In the genomic region with DNA sequence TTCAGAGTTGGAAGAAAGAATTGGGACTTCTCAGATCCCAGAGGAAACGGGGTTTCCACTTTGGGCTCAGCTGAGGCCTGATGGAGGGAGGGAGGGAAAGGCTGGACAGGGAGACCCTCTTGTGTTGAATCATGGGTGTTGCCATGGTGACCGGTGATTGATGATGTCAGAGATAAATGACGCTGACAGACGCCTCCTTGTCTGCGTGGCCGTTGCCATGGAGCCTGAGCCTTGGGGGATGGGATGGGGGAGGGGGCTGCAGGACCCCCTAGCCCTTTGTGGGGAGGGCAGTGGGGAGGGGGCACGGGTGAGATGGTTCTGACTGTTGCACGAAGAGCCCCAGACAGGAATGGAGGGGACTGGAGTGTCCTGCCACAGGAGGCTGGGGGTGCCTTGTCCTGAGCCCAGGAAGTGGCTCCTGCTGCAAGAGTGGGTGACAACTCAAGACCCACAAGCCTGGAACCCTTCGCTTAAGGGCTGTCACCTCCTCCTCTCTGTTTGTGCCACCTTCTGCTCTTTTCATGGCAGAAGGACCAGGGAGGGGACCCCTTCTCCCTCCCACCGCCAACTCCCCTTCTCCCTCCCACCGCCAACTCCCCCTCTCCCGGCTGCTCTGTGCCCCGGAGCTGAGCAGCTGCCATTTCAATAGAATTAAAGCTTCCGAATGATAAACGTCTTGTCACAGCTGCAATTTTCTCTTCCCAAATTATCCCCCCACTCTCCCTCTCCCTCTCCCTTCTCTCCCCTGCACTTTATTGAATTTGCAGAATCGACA, we compare ENCODE assay signal across 12 cellular contexts. TPM values are rescaled to one million over a fixed set of nuclear protein-coding genes. Genes with fewer than 3 reads are reported as not detected.
A peak's percentile ranks its signal among the peaks of the same experiment; 100 is the strongest.
DNase-seq lines count a peak whose midpoint lies in the region; TF ChIP-seq lines count a peak whose summit lies in the region.
"Had no signal": no experiment of that assay in that cellular context is flagged by ENCODE, and none has a peak within 500 bp of the region (broad histone marks: within the 10 kb centered on the region; RNA-seq: fewer than 3 reads in every experiment).

No MANE protein-coding gene starts in this region.

- no peaks in the 10 kb centered on the region for H3K27me3 ChIP-seq in sigmoid colon

- no peak for TF ChIP-seq POLR2A in sigmoid colon (IDR thresholded peaks at IDR 0.05)

- H3K4me3 ChIP-seq in fibroblast of mammary gland (ENCODE audit: control insufficient read depth, low read depth, low read length), result no peak overlapping the region
- H3K4me3 ChIP-seq in sigmoid colon, result no peak overlapping the region

- peak; percentile 73 for DNase-seq in NCI-H1092 (lab: John Stamatoyannopoulos, UW)
- peak; percentile 98 for DNase-seq in SK-N-DZ (ENCODE audit: low spot score)
- peak; percentile 35 for DNase-seq in fibroblast of mammary gland (ENCODE audit: low read depth)
- no peak for DNase-seq in sigmoid colon
- no peak for DNase-seq in NOMO-1 treated with DMSO at 0.1 percent for 48 hours (lab: John Stamatoyannopoulos, UW; ENCODE audit: unreplicated experiment)
- no peak for DNase-seq in NCI-H446 (lab: John Stamatoyannopoulos, UW)
- DNase-seq in AG08396 (ENCODE audit: low spot score), result no peak
- no peak for DNase-seq in NCI-H128 (lab: John Stamatoyannopoulos, UW; ENCODE audit: unreplicated experiment)
- DNase-seq: activated CD4-positive, alpha-beta T cell treated with anti-CD3 and anti-CD28 coated beads, Interleukin-2, amount 10 ng/mL, durations not matched to agents 24 days and 14 days; cerebellar nuclear complex; GDM1; stimulated activated CD4-positive, alpha-beta T cell treated with anti-CD3 and anti-CD28 coated beads, Interleukin-4, amount 100 ng/mL, for 1 hour had no signal

- TF ChIP-seq CTCF in fibroblast of mammary gland (conservative IDR thresholded peaks at IDR 0.05; ENCODE audit: control insufficient read depth, insufficient read depth, low read depth, low read length) (no peak), sigmoid colon (IDR thresholded peaks at IDR 0.05) (no peak)

- no peak for TF ChIP-seq EP300 in sigmoid colon (IDR thresholded peaks at IDR 0.05)

- WGBS in sigmoid colon, 2 donors, result 70 to 73% methylated on average over 16 of the region's 16 CpGs

- intact Hi-C loops in sigmoid colon (cut with DNase I), result loop anchor here (5.0 kb wide), 1 partner anchor 133 kb away; a partner anchor contains a TSS

- H3K4me1 ChIP-seq in sigmoid colon, result peaks cover 0 to 80% (median 78%) of the 10 kb centered on the region in 4 donors

- H3K27ac ChIP-seq in sigmoid colon, result peak overlapping the region; percentile 27 to 99 (median 95)

- H3K9me3 ChIP-seq in sigmoid colon, result no peaks in the 10 kb centered on the region

- H3K36me3 ChIP-seq in sigmoid colon, result peaks cover 8 to 47% (median 20%) of the 10 kb centered on the region in 4 donors

RNA-seq across cellular contexts. Expression of a gene that starts 13.9 kb away (rescaled TPM):
- 0.30 TPM in 1 of 2 replicates, not detected in the other for polyA plus RNA-seq in SK-N-DZ (2014; cell fraction: cytosol; rRNA removed)
- not detected in 2 replicates for polyA plus RNA-seq in SK-N-DZ (2014; cell fraction: nucleus; rRNA removed)
- 1 to 10 TPM in 1 of 4 donors, under 1 TPM in 1, not detected in 2; 0.49 to 2.1 TPM for total RNA-seq in sigmoid colon
- polyA plus RNA-seq in sigmoid colon, result under 1 TPM in 1 of 3 donors, not detected in 2; 0.64 TPM

RNA-seq across cellular contexts. Expression of a gene that starts 41.6 kb away (rescaled TPM):
- 42.3 and 43.5 TPM in 2 replicates for polyA plus RNA-seq in SK-N-DZ (2014; cell fraction: cytosol; rRNA removed)
- 27.0 and 42.6 TPM in 2 replicates for polyA plus RNA-seq in SK-N-DZ (2014; cell fraction: nucleus; rRNA removed)
- 10 to 100 TPM; 15.8 to 27.3 (median 20.5) TPM for total RNA-seq in sigmoid colon
- 10 to 100 TPM; 26.4 to 29.6 (median 27.8) TPM for polyA plus RNA-seq in sigmoid colon

Comparison
In these comparisons a context has a peak if more than half of its experiments do, and no peak if none do; other contexts are left out.
1. DNase-seq: peak in NCI-H1092 (single experiment), SK-N-DZ (single experiment) and fibroblast of mammary gland (single experiment); none in sigmoid colon (single experiment), NOMO-1 treated with DMSO at 0.1 percent for 48 hours (single experiment), NCI-H446 (0 of 2), AG08396 (single experiment) and NCI-H128 (single experiment).